In the genomic region with DNA sequence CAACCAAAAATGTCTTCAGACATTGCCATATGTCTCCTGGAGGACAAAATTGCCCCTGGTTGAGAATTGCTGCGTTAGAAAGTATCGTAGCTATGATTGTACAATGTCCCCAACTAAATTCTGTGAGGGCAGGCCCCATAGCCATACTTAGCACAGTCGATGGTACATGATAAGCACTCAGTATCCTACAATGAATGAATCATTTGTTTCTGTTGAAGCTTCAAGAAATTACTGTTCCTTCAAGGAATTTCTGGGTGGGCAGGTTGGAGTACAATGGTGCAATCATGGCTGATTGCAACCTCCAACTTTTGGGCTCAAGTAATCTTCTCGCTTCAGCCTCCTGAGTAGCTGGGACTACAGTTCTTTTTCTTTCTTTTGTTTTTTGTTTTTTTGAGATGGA, we compare ENCODE assay signal across 1 cellular context.
TF ChIP-seq lines count a peak whose summit lies in the region.

No MANE protein-coding gene starts in this region.

TF ChIP-seq in K562, 482 proteins besides CTCF, POLR2A, EP300 and RAD21:
- TF ChIP-seq LEF1 (IDR thresholded peaks at IDR 0.05) (no peak), TCF3 (CRISPR knock-in tag; IDR thresholded peaks at IDR 0.05) (no peak), NFATC3 (IDR thresholded peaks at IDR 0.05) (no peak), KDM4B (IDR thresholded peaks at IDR 0.05; ENCODE audit: borderline replicate concordance in 2 of 2, low read depth in 1 of 2) (no peak), ZNF644 (tag; IDR thresholded peaks at IDR 0.05; ENCODE audit: low read depth) (no peak), KLF13 (tag; IDR thresholded peaks at IDR 0.05; ENCODE audit: borderline replicate concordance, low read depth) (no peak), TCFL5 (CRISPR knock-in tag; conservative IDR thresholded peaks at IDR 0.05) (no peak), HNRNPLL (IDR thresholded peaks at IDR 0.05; ENCODE audit: low read depth, low read length, poor library complexity, severe bottlenecking) (no peak)
- TF ChIP-seq, protein P1, sequence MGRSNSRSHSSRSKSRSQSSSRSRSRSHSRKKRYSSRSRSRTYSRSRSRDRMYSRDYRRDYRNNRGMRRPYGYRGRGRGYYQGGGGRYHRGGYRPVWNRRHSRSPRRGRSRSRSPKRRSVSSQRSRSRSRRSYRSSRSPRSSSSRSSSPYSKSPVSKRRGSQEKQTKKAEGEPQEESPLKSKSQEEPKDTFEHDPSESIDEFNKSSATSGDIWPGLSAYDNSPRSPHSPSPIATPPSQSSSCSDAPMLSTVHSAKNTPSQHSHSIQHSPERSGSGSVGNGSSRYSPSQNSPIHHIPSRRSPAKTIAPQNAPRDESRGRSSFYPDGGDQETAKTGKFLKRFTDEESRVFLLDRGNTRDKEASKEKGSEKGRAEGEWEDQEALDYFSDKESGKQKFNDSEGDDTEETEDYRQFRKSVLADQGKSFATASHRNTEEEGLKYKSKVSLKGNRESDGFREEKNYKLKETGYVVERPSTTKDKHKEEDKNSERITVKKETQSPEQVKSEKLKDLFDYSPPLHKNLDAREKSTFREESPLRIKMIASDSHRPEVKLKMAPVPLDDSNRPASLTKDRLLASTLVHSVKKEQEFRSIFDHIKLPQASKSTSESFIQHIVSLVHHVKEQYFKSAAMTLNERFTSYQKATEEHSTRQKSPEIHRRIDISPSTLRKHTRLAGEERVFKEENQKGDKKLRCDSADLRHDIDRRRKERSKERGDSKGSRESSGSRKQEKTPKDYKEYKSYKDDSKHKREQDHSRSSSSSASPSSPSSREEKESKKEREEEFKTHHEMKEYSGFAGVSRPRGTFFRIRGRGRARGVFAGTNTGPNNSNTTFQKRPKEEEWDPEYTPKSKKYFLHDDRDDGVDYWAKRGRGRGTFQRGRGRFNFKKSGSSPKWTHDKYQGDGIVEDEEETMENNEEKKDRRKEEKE (IDR thresholded peaks at IDR 0.05; ENCODE audit: borderline replicate concordance in 1 of 2, control insufficient read depth in 1 of 2, low read depth in 2 of 2, low read length in 1 of 2) = no peak
